ENCODE assay signal across 8 cellular contexts in the genomic region with DNA sequence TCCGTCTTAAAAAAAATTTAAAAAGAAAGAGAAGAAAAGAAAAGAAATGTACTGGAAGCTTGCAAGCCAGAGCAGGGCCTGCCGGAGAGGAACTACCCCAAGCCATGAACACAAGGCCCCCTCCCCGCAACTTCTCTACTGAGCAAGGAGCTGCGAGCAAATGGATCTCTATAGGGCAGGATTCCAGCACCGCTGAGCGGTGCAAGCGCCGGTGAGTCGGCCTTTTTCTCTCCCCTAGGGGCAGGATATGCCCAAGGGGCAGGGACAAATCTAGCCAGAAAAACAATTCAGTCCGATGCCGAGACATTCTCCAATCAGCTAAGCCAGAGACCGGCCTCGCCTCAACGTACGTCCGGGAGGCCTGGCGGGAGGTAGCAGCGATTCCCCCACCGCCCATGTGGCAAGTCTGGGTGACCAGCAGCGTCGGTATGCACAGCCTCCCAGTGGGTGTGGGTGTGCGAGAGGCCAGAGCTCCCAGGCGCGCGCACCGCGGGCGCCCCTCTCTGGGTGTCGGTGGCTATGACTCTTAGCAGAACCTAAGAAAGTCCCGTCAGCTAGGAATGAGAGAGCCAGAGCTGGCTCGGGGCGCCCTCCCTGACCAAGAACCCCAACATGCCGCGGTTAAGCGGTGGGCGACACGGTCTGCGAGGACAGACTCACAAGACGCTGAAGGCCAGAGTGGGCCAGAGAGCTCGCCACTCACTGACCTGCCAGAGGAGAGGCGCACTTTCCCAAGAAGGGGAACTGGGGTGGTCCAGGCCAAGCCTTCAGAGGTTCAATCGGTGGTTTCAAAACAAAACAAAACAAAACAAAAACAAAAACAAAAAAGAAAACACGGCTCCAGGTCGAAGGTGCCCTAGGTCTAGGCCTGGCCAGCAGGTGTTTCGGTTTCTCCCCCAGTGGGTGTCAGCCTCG. TPM values are rescaled to one million over a fixed set of nuclear protein-coding genes. Genes with fewer than 3 reads are reported as not detected.
DNase-seq lines count a peak whose midpoint lies in the region; ATAC-seq and TF ChIP-seq lines count a peak whose summit lies in the region.

No MANE protein-coding gene starts in this region.

- intact Hi-C loops in left ventricle myocardium inferior (cut with micrococcal nuclease), result no loop called here
- intact Hi-C loops in posterior cingulate gyrus (cut with DNase I), result loop anchor here (1.0 to 10.0 kb wide), 5 partner anchors 48 to 530 kb away; no protein-coding TSS in a partner anchor

- H3K4me3 ChIP-seq in adipocyte (ENCODE audit: low read length), result peak overlapping the region; percentile 88
- H3K4me3 ChIP-seq in left ventricle myocardium inferior, result peak overlapping the region; percentile 60

- H3K4me1 ChIP-seq in adipocyte (ENCODE audit: control insufficient read depth, insufficient read depth, low read length) (peaks cover 29% of the 10 kb centered on the region), left ventricle myocardium inferior (peaks cover 42% of the 10 kb centered on the region)

- peak; percentile 60 for DNase-seq in DMS53 treated with DMSO at 0.1 percent for 48 hours (lab: John Stamatoyannopoulos, UW; ENCODE audit: unreplicated experiment)
- DNase-seq in NCI-H2029 (lab: John Stamatoyannopoulos, UW), result peak; percentile 43
- DNase-seq in adipocyte (ENCODE audit: low read depth), result peak; percentile 92
- peak; percentile 59 for DNase-seq in left ventricle myocardium inferior
- DNase-seq in posterior cingulate gyrus, result peak; percentile 74 to 98 (median 87)
- DNase-seq in NK-92 treated with Interleukin-12 subunit alpha and Interleukin-12 subunit beta, amount 100 ng/mL, for 24 hours (lab: John Stamatoyannopoulos, UW), result no peak
- DNase-seq in NCI-H1048 (lab: John Stamatoyannopoulos, UW), result no peak

- H3K9ac ChIP-seq in adipocyte (ENCODE audit: low read length), result peak overlapping the region; percentile 77

- peak; percentile 60 for TF ChIP-seq CTCF in left ventricle myocardium inferior (IDR thresholded peaks at IDR 0.05; ENCODE audit: borderline replicate concordance)

- no peak overlapping the region for H3K27ac ChIP-seq in left ventricle myocardium inferior (replicated peaks)

- H3K27me3 ChIP-seq in adipocyte (replicated peaks; ENCODE audit: control insufficient read depth, insufficient read depth, low read length), result no peaks in the 10 kb centered on the region
- H3K27me3 ChIP-seq in left ventricle myocardium inferior (ENCODE audit: low read depth), result peaks cover 100% of the 10 kb centered on the region

- peak; percentile 61 for ATAC-seq in GM21529 (IDR thresholded peaks at IDR 0.05; ENCODE audit: unreplicated experiment)

- no peaks in the 10 kb centered on the region for H3K9me3 ChIP-seq in adipocyte (ENCODE audit: control insufficient read depth, low read length)
- H3K9me3 ChIP-seq in left ventricle myocardium inferior (replicated peaks), result no peaks in the 10 kb centered on the region

- H3K36me3 ChIP-seq in adipocyte (ENCODE audit: control insufficient read depth, insufficient read depth, low read length, severe bottlenecking), result no peaks in the 10 kb centered on the region
- H3K36me3 ChIP-seq in left ventricle myocardium inferior, result no peaks in the 10 kb centered on the region

RNA-seq across cellular contexts. Expression of a gene that starts 1.9 kb away (rescaled TPM):
- 0.14 TPM for total RNA-seq in left ventricle myocardium inferior

RNA-seq across cellular contexts. Expression of a gene that starts 13.6 kb away (rescaled TPM):
- not detected for total RNA-seq in left ventricle myocardium inferior

Comparison
In these comparisons a context has a peak if more than half of its experiments do, and no peak if none do; other contexts are left out.
1. DNase-seq: peak in DMS53 treated with DMSO at 0.1 percent for 48 hours (single experiment), NCI-H2029 (single experiment), adipocyte (single experiment), left ventricle myocardium inferior (single experiment) and posterior cingulate gyrus (10 of 10); none in NK-92 treated with Interleukin-12 subunit alpha and Interleukin-12 subunit beta, amount 100 ng/mL, for 24 hours (single experiment) and NCI-H1048 (single experiment).